9 cellular contexts compared by ENCODE assay signal in genomic region chr3:50267280-50267913, GRCh38. TPM values are rescaled to one million over a fixed set of nuclear protein-coding genes. Genes with fewer than 3 reads are reported as not detected.
DNase-seq lines count a peak whose midpoint lies in the region; ATAC-seq and TF ChIP-seq lines count a peak whose summit lies in the region.
"Had no signal": no experiment of that assay in that cellular context is flagged by ENCODE, and none has a peak within 500 bp of the region (broad histone marks: within the 10 kb centered on the region; RNA-seq: fewer than 3 reads in every experiment).

No MANE protein-coding gene starts in this region.

- TF ChIP-seq CTCF in retinal pigment epithelial cell (conservative IDR thresholded peaks at IDR 0.05; ENCODE audit: low read depth, low read length), result peak; percentile 13

- H3K27ac ChIP-seq in angular gyrus (ENCODE audit: low read depth, low read length), result peak overlapping the region; percentile 100

- H3K4me3 ChIP-seq in retinal pigment epithelial cell (ENCODE audit: low read length), result peak overlapping the region; percentile 51

- H3K27me3 Mint-ChIP-seq in natural killer cell treated with Interleukin-12 subunit alpha and Interleukin-12 subunit beta and Interleukin-15 and Interleukin-18, amount 100 ng/mL, for 72 hours, result peaks cover 0 to 2% of the 10 kb centered on the region in 2 donors

- H3K4me3 Mint-ChIP-seq in natural killer cell treated with Interleukin-12 subunit alpha and Interleukin-12 subunit beta and Interleukin-15 and Interleukin-18, amount 100 ng/mL, for 72 hours, result no peak overlapping the region

- H3K4me1 Mint-ChIP-seq in natural killer cell treated with Interleukin-12 subunit alpha and Interleukin-12 subunit beta and Interleukin-15 and Interleukin-18, amount 100 ng/mL, for 72 hours (ENCODE audit: low read depth in 2 of 2), result peaks cover 0 to 6% of the 10 kb centered on the region in 2 donors

- DNase-seq in COR-L47 (lab: John Stamatoyannopoulos, UW) (peak; percentile 6), hypothalamus (lab: John Stamatoyannopoulos, UW) (peak in 47 of 51 donors; percentile 19 to 84 (median 60)), retinal pigment epithelial cell (ENCODE audit: low read depth) (no peak), activated gamma-delta T cell treated with Interleukin-2 at 50 U/mL for 16 hours (no peak)
- no peak for DNase-seq in activated naive CD4-positive, alpha-beta T cell treated with anti-CD3 and anti-CD28 coated beads, Interleukin-2, amount 50 U/mL, for 72 hours (ENCODE audit: low spot score in 2 of 2)
- DNase-seq in natural killer cell treated with Interleukin-12 subunit alpha and Interleukin-12 subunit beta and Interleukin-15 and Interleukin-18, amount 100 ng/mL, for 72 hours (ENCODE audit: low spot score), result no peak
- no peak for DNase-seq in activated CD4-positive, CD25-positive, alpha-beta regulatory T cell (lab: John Stamatoyannopoulos, UW)
- DNase-seq: activated naive CD4-positive, alpha-beta T cell treated with anti-CD3 and anti-CD28 coated beads, Interleukin-2, amount 50 U/mL, for 16 hours had no signal

- H3K9me3 Mint-ChIP-seq in activated naive CD4-positive, alpha-beta T cell treated with anti-CD3 and anti-CD28 coated beads, Interleukin-2, amount 50 U/mL, for 72 hours, result no peaks in the 10 kb centered on the region
- no peaks in the 10 kb centered on the region for H3K9me3 Mint-ChIP-seq in natural killer cell treated with Interleukin-12 subunit alpha and Interleukin-12 subunit beta and Interleukin-15 and Interleukin-18, amount 100 ng/mL, for 72 hours

- no peaks in the 10 kb centered on the region for H3K36me3 Mint-ChIP-seq in activated naive CD4-positive, alpha-beta T cell treated with anti-CD3 and anti-CD28 coated beads, Interleukin-2, amount 50 U/mL, for 72 hours
- no peaks in the 10 kb centered on the region for H3K36me3 Mint-ChIP-seq in natural killer cell treated with Interleukin-12 subunit alpha and Interleukin-12 subunit beta and Interleukin-15 and Interleukin-18, amount 100 ng/mL, for 72 hours

- no peak overlapping the region for H3K27ac Mint-ChIP-seq in activated naive CD4-positive, alpha-beta T cell treated with anti-CD3 and anti-CD28 coated beads, Interleukin-2, amount 50 U/mL, for 72 hours
- H3K27ac Mint-ChIP-seq in natural killer cell treated with Interleukin-12 subunit alpha and Interleukin-12 subunit beta and Interleukin-15 and Interleukin-18, amount 100 ng/mL, for 72 hours, result no peak overlapping the region

- ATAC-seq in activated naive CD4-positive, alpha-beta T cell treated with anti-CD3 and anti-CD28 coated beads, Interleukin-2, amount 50 U/mL, for 72 hours, result no peak
- no peak for ATAC-seq in natural killer cell treated with Interleukin-12 subunit alpha and Interleukin-12 subunit beta and Interleukin-15 and Interleukin-18, amount 100 ng/mL, for 72 hours

RNA-seq across cellular contexts. Expression of gene SEMA3B, which starts 1.6 kb away (rescaled TPM):
- total RNA-seq in activated naive CD4-positive, alpha-beta T cell treated with anti-CD3 and anti-CD28 coated beads, Interleukin-2, amount 50 U/mL, for 72 hours, result 1 to 10 TPM in 1 of 2 donors, under 1 TPM in 1; 0.77 to 4.1 TPM
- total RNA-seq in natural killer cell treated with Interleukin-12 subunit alpha and Interleukin-12 subunit beta and Interleukin-15 and Interleukin-18, amount 100 ng/mL, for 72 hours, result 1 to 10 TPM in 1 of 2 donors, under 1 TPM in 1; 0.89 to 1.2 TPM

RNA-seq across cellular contexts. Expression of gene LSMEM2, which starts 11.5 kb away (rescaled TPM):
- not detected for total RNA-seq in activated naive CD4-positive, alpha-beta T cell treated with anti-CD3 and anti-CD28 coated beads, Interleukin-2, amount 50 U/mL, for 72 hours
- total RNA-seq in natural killer cell treated with Interleukin-12 subunit alpha and Interleukin-12 subunit beta and Interleukin-15 and Interleukin-18, amount 100 ng/mL, for 72 hours, result not detected

RNA-seq across cellular contexts. Expression of gene IFRD2, which starts 24.8 kb away (rescaled TPM):
- total RNA-seq in activated naive CD4-positive, alpha-beta T cell treated with anti-CD3 and anti-CD28 coated beads, Interleukin-2, amount 50 U/mL, for 72 hours, result 100 to 1,000 TPM in 1 of 2 donors, 10 to 100 TPM in 1; 63.8 to 100 TPM
- total RNA-seq in natural killer cell treated with Interleukin-12 subunit alpha and Interleukin-12 subunit beta and Interleukin-15 and Interleukin-18, amount 100 ng/mL, for 72 hours, result 100 to 1,000 TPM in 1 of 2 donors, 10 to 100 TPM in 1; 84.2 to 225 TPM

RNA-seq across cellular contexts. Expression of gene GNAI2, which starts 31.4 kb away (rescaled TPM):
- 100 to 1,000 TPM; 313 to 349 TPM for total RNA-seq in activated naive CD4-positive, alpha-beta T cell treated with anti-CD3 and anti-CD28 coated beads, Interleukin-2, amount 50 U/mL, for 72 hours
- 100 to 1,000 TPM; 331 to 413 TPM for total RNA-seq in natural killer cell treated with Interleukin-12 subunit alpha and Interleukin-12 subunit beta and Interleukin-15 and Interleukin-18, amount 100 ng/mL, for 72 hours

RNA-seq across cellular contexts. Expression of gene HYAL3, which starts 31.8 kb away (rescaled TPM):
- 1 to 10 TPM; 4.3 to 6.6 TPM for total RNA-seq in activated naive CD4-positive, alpha-beta T cell treated with anti-CD3 and anti-CD28 coated beads, Interleukin-2, amount 50 U/mL, for 72 hours
- 1 to 10 TPM; 5.5 to 5.6 TPM for total RNA-seq in natural killer cell treated with Interleukin-12 subunit alpha and Interleukin-12 subunit beta and Interleukin-15 and Interleukin-18, amount 100 ng/mL, for 72 hours

Comparison
In these comparisons a context has a peak if more than half of its experiments do, and no peak if none do; other contexts are left out.
1. DNase-seq: peak in COR-L47 (single experiment) and hypothalamus (47 of 51); none in retinal pigment epithelial cell (single experiment), activated gamma-delta T cell treated with Interleukin-2 at 50 U/mL for 16 hours (single experiment), activated naive CD4-positive, alpha-beta T cell treated with anti-CD3 and anti-CD28 coated beads, Interleukin-2, amount 50 U/mL, for 72 hours (0 of 2), natural killer cell treated with Interleukin-12 subunit alpha and Interleukin-12 subunit beta and Interleukin-15 and Interleukin-18, amount 100 ng/mL, for 72 hours (single experiment) and activated CD4-positive, CD25-positive, alpha-beta regulatory T cell (0 of 4).